Comparison of ENCODE assay signal across 15 cellular contexts in the genomic region with DNA sequence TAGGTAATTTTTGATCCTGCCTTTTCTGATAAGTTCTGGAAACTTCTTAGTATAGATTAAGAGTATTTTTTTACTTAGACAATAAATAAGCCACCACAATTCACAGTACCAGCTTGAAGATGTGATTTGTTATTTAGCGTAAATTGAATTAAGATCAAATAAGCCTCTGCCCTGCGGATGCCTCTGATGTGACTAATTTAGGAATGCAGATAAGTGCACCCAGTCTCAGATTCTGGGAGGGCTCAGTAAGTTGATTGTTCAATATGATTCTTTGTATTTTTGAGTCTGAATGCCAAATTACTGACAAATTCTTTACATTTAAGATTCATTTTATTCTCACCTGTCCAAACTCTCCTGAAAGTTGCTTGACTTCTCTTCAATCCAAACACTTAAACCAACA.
DNase-seq lines count a peak whose midpoint lies in the region; ATAC-seq and TF ChIP-seq lines count a peak whose summit lies in the region.
"Had no signal": no experiment of that assay in that cellular context is flagged by ENCODE, and none has a peak within 500 bp of the region (broad histone marks: within the 10 kb centered on the region; RNA-seq: fewer than 3 reads in every experiment).

No MANE protein-coding gene starts in this region.

- no peaks in the 10 kb centered on the region for H3K27me3 ChIP-seq in SJSA1 (replicated peaks)
- no peaks in the 10 kb centered on the region for H3K27me3 ChIP-seq in lung (ENCODE audit: control insufficient read depth, insufficient read depth)

- H3K9me3 ChIP-seq in SJSA1 (replicated peaks), result no peaks in the 10 kb centered on the region; the same call in 1 of the 2 replicates
- H3K9me3 ChIP-seq in lung (ENCODE audit: control insufficient read depth in 2 of 2, insufficient read depth in 1 of 2, low read length in 1 of 2), result peaks cover 0 to 3% of the 10 kb centered on the region in 2 donors

- H3K4me3 ChIP-seq in SJSA1 (no peak overlapping the region), cardiac fibroblast (replicated peaks in 1 of 2; ENCODE audit: low read depth in 2 of 2, low read length in 2 of 2) (no peak overlapping the region), lung (no peak overlapping the region)

- DNase-seq in COLO829 (ENCODE audit: low spot score), result peak; percentile 17
- DNase-seq in SJSA1 (ENCODE audit: low read depth in 1 of 2, low spot score in 2 of 2), result peak in 1 of 2 experiments; percentile 58
- DNase-seq in cardiac fibroblast (ENCODE audit: low read depth in 2 of 2), result peak; percentile 44 to 52
- DNase-seq in lung (ENCODE audit: low spot score), result peak; percentile 0
- no peak for DNase-seq in stimulated activated CD4-positive, alpha-beta T cell treated with anti-CD3 and anti-CD28 coated beads, Interleukin-1b, Interleukin-23, amount 100 ng/mL, for 48 hours
- no peak for DNase-seq in SIG-M5 treated with dmso at 0.1 percent for 504 hours (lab: John Stamatoyannopoulos, UW; ENCODE audit: unreplicated experiment)
- DNase-seq: C1 segment of cervical spinal cord, H9, MM.1S, NCI-H1092 treated with DMSO at 0.1 percent for 48 hours, NCI-H345, NCI-H526 treated with DMSO at 0.1 percent for 48 hours, SIG-M5 had no signal

- no peaks in the 10 kb centered on the region for H3K36me3 ChIP-seq in SJSA1
- no peaks in the 10 kb centered on the region for H3K36me3 ChIP-seq in lung (ENCODE audit: control insufficient read depth in 2 of 2, insufficient read depth in 2 of 2, low read length in 2 of 2)

- ATAC-seq in lung (ENCODE audit: insufficient read depth, low FRiP score), result no peak
- no peak for ATAC-seq in GM18868 (IDR thresholded peaks at IDR 0.05; ENCODE audit: unreplicated experiment)
- ATAC-seq in GM21515 (IDR thresholded peaks at IDR 0.05; ENCODE audit: unreplicated experiment), result no peak

- H3K4me1 ChIP-seq in SJSA1 (replicated peaks), result peaks cover 23% of the 10 kb centered on the region
- H3K4me1 ChIP-seq in lung (ENCODE audit: control insufficient read depth in 2 of 2, insufficient read depth in 2 of 2, low read length in 2 of 2), result no peaks in the 10 kb centered on the region

- H3K27ac ChIP-seq in SJSA1, result peak overlapping the region; percentile 43
- no peak overlapping the region for H3K27ac ChIP-seq in lung (ENCODE audit: low read depth in 1 of 2, low read length in 1 of 2)

- WGBS in lung, 2 donors, result 88 to 92% methylated on average over 2 of the region's 2 CpGs

- no peak for TF ChIP-seq CTCF in cardiac fibroblast (IDR thresholded peaks at IDR 0.05; ENCODE audit: low read depth, low read length)
- TF ChIP-seq CTCF in lung (IDR thresholded peaks at IDR 0.05; ENCODE audit: control extremely low read depth, extremely low read depth), result no peak

Comparison
In these comparisons a context has a peak if more than half of its experiments do, and no peak if none do; other contexts are left out.
1. DNase-seq: peak in COLO829 (single experiment), cardiac fibroblast (2 of 2) and lung (single experiment); none in stimulated activated CD4-positive, alpha-beta T cell treated with anti-CD3 and anti-CD28 coated beads, Interleukin-1b, Interleukin-23, amount 100 ng/mL, for 48 hours (single experiment) and SIG-M5 treated with dmso at 0.1 percent for 504 hours (single experiment).